Comparison of ENCODE assay signal across 9 cellular contexts in genomic region chr1:157073944-157074685, GRCh38. TPM values are rescaled to one million over a fixed set of nuclear protein-coding genes. Genes with fewer than 3 reads are reported as not detected.
A peak's percentile ranks its signal among the peaks of the same experiment; 100 is the strongest.
DNase-seq lines count a peak whose midpoint lies in the region; ATAC-seq, FAIRE-seq and TF ChIP-seq lines count a peak whose summit lies in the region.
"Had no signal": no experiment of that assay in that cellular context is flagged by ENCODE, and none has a peak within 500 bp of the region (broad histone marks: within the 10 kb centered on the region; RNA-seq: fewer than 3 reads in every experiment).

No MANE protein-coding gene starts in this region.

- FAIRE-seq in H54 (lab: Jason Lieb, UNC) = no peak

- TF ChIP-seq CTCF in CD4-positive, alpha-beta T cell (IDR thresholded peaks at IDR 0.05) = no peak
- peak; percentile 79 for TF ChIP-seq CTCF in HFFc6 (IDR thresholded peaks at IDR 0.05)
- TF ChIP-seq CTCF in Panc1 (IDR thresholded peaks at IDR 0.05) = peak; percentile 77

- H3K27me3 ChIP-seq in CD4-positive, alpha-beta T cell (ENCODE audit: control insufficient read depth, insufficient read depth, low read length) = peaks cover 12% of the 10 kb centered on the region
- H3K27me3 ChIP-seq in Panc1 (ENCODE audit: control insufficient read depth, insufficient read depth, low read length) (peaks cover 7% of the 10 kb centered on the region; the same call in 1 of the 2 replicates), skeletal muscle satellite cell (ENCODE audit: control insufficient read depth, insufficient read depth, low read length) (peaks cover 38% of the 10 kb centered on the region)

- no TSS peak for BruUV-seq in Panc1 (replicated peaks; lab: Mats Ljungman, UMichigan)

- no peak overlapping the region for H3K27ac Mint-ChIP-seq in CD4-positive, alpha-beta T cell
- H3K27ac Mint-ChIP-seq in HFFc6 = no peak overlapping the region

- ATAC-seq in CD4-positive, alpha-beta T cell (ENCODE audit: poor library complexity) = no peak
- ATAC-seq in Panc1 = peak; percentile 86
- no peak for ATAC-seq in HG02852 (IDR thresholded peaks at IDR 0.05; ENCODE audit: unreplicated experiment)

- no peaks in the 10 kb centered on the region for H3K9me3 ChIP-seq in CD4-positive, alpha-beta T cell (ENCODE audit: control insufficient read depth, low read length)
- H3K9me3 ChIP-seq in Panc1 (ENCODE audit: control insufficient read depth, insufficient read depth, low read depth, low read length) = no peaks in the 10 kb centered on the region
- no peaks in the 10 kb centered on the region for H3K9me3 ChIP-seq in skeletal muscle satellite cell (replicated peaks; ENCODE audit: low read length)

- TF ChIP-seq POLR2A in H54 (IDR thresholded peaks at IDR 0.05; ENCODE audit: low read depth, low read length) = no peak

- H3K9ac ChIP-seq in skeletal muscle satellite cell (ENCODE audit: low read depth, low read length) = peak overlapping the region; percentile 49

- H3K36me3 Mint-ChIP-seq in CD4-positive, alpha-beta T cell (ENCODE audit: low read depth) = no peaks in the 10 kb centered on the region
- no peaks in the 10 kb centered on the region for H3K36me3 Mint-ChIP-seq in HFFc6 (ENCODE audit: low read depth)

- H3K4me3 ChIP-seq in Panc1 (ENCODE audit: low read depth in 2 of 2, low read length in 2 of 2) (peak overlapping the region; percentile 7 to 37; a peak in 1 of 4 replicates), skeletal muscle satellite cell (ENCODE audit: low read length) (peak overlapping the region; percentile 67)

- DNase-seq in CD4-positive, alpha-beta T cell = peak in 6 of 10 experiments; percentile 8 to 43 (median 16)
- DNase-seq in HFFc6 = peak; percentile 57
- no peak for DNase-seq in Panc1 (ENCODE audit: low read depth, low spot score)
- DNase-seq in astrocyte of the hippocampus (ENCODE audit: low read depth, low spot score) = peak; percentile 58
- peak in 36 of 51 donors; percentile 4 to 72 (median 37) for DNase-seq in hypothalamus (lab: John Stamatoyannopoulos, UW)
- no peak for DNase-seq in H54 (ENCODE audit: insufficient read length, low spot score)

- POLR2A ChIA-PET in CD4-positive, alpha-beta T cell (lab: Charles Lee) = no interaction called here
- POLR2A ChIA-PET in Panc1 (lab: Charles Lee) = interaction anchor here (0.6 kb wide), 2 partner anchors 107 to 124 kb away, joined by 3 to 6 read pairs; no protein-coding TSS in a partner anchor

- peaks cover 28% of the 10 kb centered on the region for H3K27me3 Mint-ChIP-seq in CD4-positive, alpha-beta T cell
- H3K27me3 Mint-ChIP-seq in HFFc6 (ENCODE audit: insufficient read depth) = peaks cover 11% of the 10 kb centered on the region

- intact Hi-C loops in CD4-positive, alpha-beta T cell (cut with DNase I, micrococcal nuclease) = no loop called here
- intact Hi-C loops in Panc1 (cut with micrococcal nuclease; ENCODE audit: unreplicated experiment) = loop anchor here (10.0 kb wide), 2 partner anchors 69 to 99 kb away; no protein-coding TSS in a partner anchor

- no peaks in the 10 kb centered on the region for H3K4me1 Mint-ChIP-seq in CD4-positive, alpha-beta T cell (ENCODE audit: low read depth)
- peaks cover 9% of the 10 kb centered on the region for H3K4me1 Mint-ChIP-seq in HFFc6 (ENCODE audit: low read depth)

- H3K4me3 Mint-ChIP-seq in CD4-positive, alpha-beta T cell = no peak overlapping the region
- H3K4me3 Mint-ChIP-seq in HFFc6 = peak overlapping the region; percentile 41; the same call in 1 of the 2 replicates

- peak overlapping the region; percentile 95 for H3K4me2 ChIP-seq in skeletal muscle satellite cell (ENCODE audit: low read length)

- no peaks in the 10 kb centered on the region for H3K4me1 ChIP-seq in Panc1 (ENCODE audit: control insufficient read depth, insufficient read depth, low read length)
- H3K4me1 ChIP-seq in skeletal muscle satellite cell (ENCODE audit: control insufficient read depth, insufficient read depth, low read length) = peaks cover 8% of the 10 kb centered on the region

- in situ Hi-C loops in Panc1 (cut with HindIII; ENCODE audit: low pct_unique_long_range_greater_than_20kb, low sequenced_read_pairs) = no loop called here

- no peaks in the 10 kb centered on the region for H3K36me3 ChIP-seq in Panc1 (ENCODE audit: control insufficient read depth, insufficient read depth, low read length)
- H3K36me3 ChIP-seq in skeletal muscle satellite cell (ENCODE audit: insufficient read depth, low read length) = no peaks in the 10 kb centered on the region

- no peaks in the 10 kb centered on the region for H3K9me3 Mint-ChIP-seq in CD4-positive, alpha-beta T cell
- H3K9me3 Mint-ChIP-seq in HFFc6 = no peaks in the 10 kb centered on the region

- CTCF ChIA-PET in CD4-positive, alpha-beta T cell (lab: Charles Lee) = interaction anchor here (0.5 kb wide), 1 partner anchor 163 kb away, joined by 3 read pairs; no protein-coding TSS in a partner anchor
- CTCF ChIA-PET in Panc1 (lab: Charles Lee) = interaction anchor here (0.8 to 1.1 kb wide), 9 partner anchors 11 to 146 kb away, joined by 3 to 10 read pairs (median 4); no protein-coding TSS in a partner anchor

- H3K27ac ChIP-seq in CD4-positive, alpha-beta T cell (ENCODE audit: low read depth, low read length) = no peak overlapping the region
- no peak overlapping the region for H3K27ac ChIP-seq in Panc1 (ENCODE audit: low read length)

RNA-seq across cellular contexts. Expression of gene ETV3L, which starts 25.5 kb away (rescaled TPM):
- total RNA-seq in CD4-positive, alpha-beta T cell = not detected
- total RNA-seq in HFFc6 (2021; fragmentation: NEBNext Ultra II Directional; extraction: Animal tissue kit (Norgen Biotek cat#: 25700)) = not detected
- total RNA-seq in Panc1 (2021; ENCODE audit: unreplicated experiment) = not detected
- not detected for polyA plus RNA-seq in Panc1 (2012; ENCODE audit: insufficient read length)
- total RNA-seq in skeletal muscle satellite cell (2012; rRNA removed) = not detected in 2 replicates
- polyA plus RNA-seq: neural cell had no signal

RNA-seq across cellular contexts. Expression of gene ARHGEF11, which starts 28.6 kb away (rescaled TPM):
- 10 to 100 TPM; 13.7 to 13.9 TPM for total RNA-seq in CD4-positive, alpha-beta T cell
- 10 to 100 TPM; 21.3 to 24.8 (median 22.4) TPM for total RNA-seq in HFFc6 (2021; fragmentation: NEBNext Ultra II Directional; extraction: Animal tissue kit (Norgen Biotek cat#: 25700))
- 55.5 TPM for total RNA-seq in Panc1 (2021; ENCODE audit: unreplicated experiment)
- 44.3 TPM for polyA plus RNA-seq in Panc1 (2012; ENCODE audit: insufficient read length)
- 17.0 and 24.8 TPM in 2 replicates for total RNA-seq in skeletal muscle satellite cell (2012; rRNA removed)

Comparison
In these comparisons a context has a peak if more than half of its experiments do, and no peak if none do; other contexts are left out.
1. DNase-seq: peak in CD4-positive, alpha-beta T cell (6 of 10), HFFc6 (single experiment), astrocyte of the hippocampus (single experiment) and hypothalamus (36 of 51); none in Panc1 (single experiment) and H54 (single experiment).